ENCODE assay signal across 8 cellular contexts in the genomic region with DNA sequence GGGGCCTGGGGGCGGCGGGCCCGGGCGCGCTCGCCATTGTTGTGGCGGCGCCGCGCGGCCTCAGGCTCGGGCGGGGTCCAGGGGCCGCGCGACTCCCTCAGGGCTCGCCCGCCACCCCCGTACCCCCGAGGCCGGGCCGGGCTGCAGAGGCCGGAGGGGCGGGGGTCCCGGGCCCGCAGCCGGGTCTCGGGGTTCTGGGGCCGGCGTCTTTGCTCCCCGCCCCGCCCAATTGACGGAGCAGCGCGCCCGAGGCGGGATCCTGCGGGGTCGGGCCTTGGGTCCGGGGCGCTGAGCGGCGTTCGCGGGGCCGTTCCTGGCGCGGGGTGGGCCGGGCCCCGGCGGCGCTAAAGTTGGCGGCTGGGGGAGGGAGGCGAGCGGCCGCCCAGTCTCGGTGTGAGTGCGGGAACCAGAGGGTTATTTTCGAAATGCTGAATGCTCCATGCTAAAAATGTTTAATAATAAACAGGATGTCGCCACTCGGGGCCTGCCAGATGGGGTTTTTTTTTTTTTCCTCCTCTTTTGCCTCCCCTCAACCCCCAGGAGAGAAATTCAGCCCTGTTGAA. TPM values are rescaled to one million over a fixed set of nuclear protein-coding genes. Genes with fewer than 3 reads are reported as not detected.
DNase-seq lines count a peak whose midpoint lies in the region; ATAC-seq and TF ChIP-seq lines count a peak whose summit lies in the region.

No MANE protein-coding gene starts in this region.

- peaks cover 24% of the 10 kb centered on the region for H3K36me3 Mint-ChIP-seq in activated naive CD8-positive, alpha-beta T cell treated with anti-CD3 and anti-CD28 coated beads for 36 hours

- peaks cover 0 to 41% (median 31%) of the 10 kb centered on the region in 4 donors for H3K4me1 ChIP-seq in Peyer's patch
- peaks cover 8 to 57% (median 48%) of the 10 kb centered on the region in 12 donors for H3K4me1 ChIP-seq in heart left ventricle
- H3K4me1 ChIP-seq in prostate gland (replicated peaks): peaks cover 27% of the 10 kb centered on the region

- 0 to 1% (median 0%) methylated on average over 16 to 61 of the region's 61 CpGs for whole genome bisulfite sequencing in heart left ventricle, 4 donors
- WGBS in prostate gland: under 1% methylated on average over 37 of the region's 61 CpGs

- intact Hi-C loops in heart left ventricle (cut with DNase I): loop anchor here in 6 of 10 donors (5.0 to 10.0 kb wide), 4 partner anchors 38 to 83 kb away; no protein-coding TSS in a partner anchor
- intact Hi-C loops in prostate gland (cut with DNase I): loop anchor here (5.0 kb wide), 1 partner anchor 83 kb away; no protein-coding TSS in a partner anchor

- no peaks in the 10 kb centered on the region for H3K9me3 ChIP-seq in Peyer's patch
- no peaks in the 10 kb centered on the region for H3K9me3 ChIP-seq in heart left ventricle
- H3K9me3 ChIP-seq in prostate gland: no peaks in the 10 kb centered on the region

- H3K27ac ChIP-seq in Peyer's patch (peak overlapping the region; percentile 96 to 99 (median 97)), heart left ventricle (peak overlapping the region; percentile 91 to 99 (median 96)), prostate gland (peak overlapping the region; percentile 94 to 97)

- TF ChIP-seq POLR2A in Peyer's patch (IDR thresholded peaks at IDR 0.05): no peak
- no peak for TF ChIP-seq POLR2A in heart left ventricle (IDR thresholded peaks at IDR 0.05)
- TF ChIP-seq POLR2A in prostate gland (IDR thresholded peaks at IDR 0.05): no peak

- ATAC-seq in HG02642 (IDR thresholded peaks at IDR 0.05; ENCODE audit: poor library complexity, unreplicated experiment) (peak; percentile 40), heart left ventricle (peak in 3 of 4 donors; percentile 45 to 56 (median 51))

- TF ChIP-seq CTCF in GM13977 (IDR thresholded peaks at IDR 0.05; ENCODE audit: extremely low read depth, insufficient read depth, missing control alignments) (no peak), Peyer's patch (IDR thresholded peaks at IDR 0.05) (no peak), heart left ventricle (IDR thresholded peaks at IDR 0.05) (peak in 1 of 12 donors; percentile 7), prostate gland (IDR thresholded peaks at IDR 0.05) (no peak)

- no peaks in the 10 kb centered on the region for H3K27me3 Mint-ChIP-seq in activated naive CD8-positive, alpha-beta T cell treated with anti-CD3 and anti-CD28 coated beads for 36 hours

- peak overlapping the region; percentile 95 for H3K27ac Mint-ChIP-seq in activated naive CD8-positive, alpha-beta T cell treated with anti-CD3 and anti-CD28 coated beads for 36 hours

- peak; percentile 68 for DNase-seq in GM13977 (ENCODE audit: low spot score)
- peak; percentile 52 to 73 (median 72) for DNase-seq in Peyer's patch
- DNase-seq in activated naive CD8-positive, alpha-beta T cell treated with anti-CD3 and anti-CD28 coated beads for 36 hours: peak; percentile 75
- DNase-seq in heart left ventricle: peak; percentile 60 to 77 (median 67)
- no peak for DNase-seq in prostate gland (ENCODE audit: low spot score)
- no peak for DNase-seq in inferior parietal cortex (ENCODE audit: extremely low spot score)
- no peak for DNase-seq in NCI-H2029 (lab: John Stamatoyannopoulos, UW)

- no peaks in the 10 kb centered on the region for H3K27me3 ChIP-seq in Peyer's patch
- H3K27me3 ChIP-seq in heart left ventricle: no peaks in the 10 kb centered on the region
- H3K27me3 ChIP-seq in prostate gland (replicated peaks; ENCODE audit: insufficient read depth): no peaks in the 10 kb centered on the region

- peaks cover 45% of the 10 kb centered on the region for H3K4me1 Mint-ChIP-seq in activated naive CD8-positive, alpha-beta T cell treated with anti-CD3 and anti-CD28 coated beads for 36 hours

- in situ Hi-C loops in GM13977 (cut with MboI; ENCODE audit: low pct_unique_long_range_greater_than_20kb, low sequenced_read_pairs, unreplicated experiment): no loop called here

- no peaks in the 10 kb centered on the region for H3K9me3 Mint-ChIP-seq in activated naive CD8-positive, alpha-beta T cell treated with anti-CD3 and anti-CD28 coated beads for 36 hours

- peak overlapping the region; percentile 88 for H3K4me3 Mint-ChIP-seq in activated naive CD8-positive, alpha-beta T cell treated with anti-CD3 and anti-CD28 coated beads for 36 hours

- H3K4me3 ChIP-seq in Peyer's patch (peak overlapping the region; percentile 79 to 94 (median 86)), heart left ventricle (peak overlapping the region; percentile 58 to 96 (median 80)), prostate gland (peak overlapping the region; percentile 75 to 79)

- no peaks in the 10 kb centered on the region for H3K36me3 ChIP-seq in Peyer's patch
- H3K36me3 ChIP-seq in heart left ventricle: no peaks in the 10 kb centered on the region
- no peaks in the 10 kb centered on the region for H3K36me3 ChIP-seq in prostate gland

RNA-seq across cellular contexts. Expression of gene PRRC2B, which starts 0.7 kb away (rescaled TPM):
- total RNA-seq in Peyer's patch (100 to 1,000 TPM; 109 to 174 (median 149) TPM), heart left ventricle (100 to 1,000 TPM in 8 of 9 donors, 10 to 100 TPM in 1; 88.2 to 193 (median 126) TPM), prostate gland (100 to 1,000 TPM in 1 of 2 donors, 10 to 100 TPM in 1; 94.7 to 197 TPM)
- total RNA-seq in activated naive CD8-positive, alpha-beta T cell treated with anti-CD3 and anti-CD28 coated beads for 36 hours: 100 to 1,000 TPM; 128 to 135 TPM
- 10 to 100 TPM; 59.9 to 71.2 TPM for polyA plus RNA-seq in heart left ventricle

Comparison
In these comparisons a context has a peak if more than half of its experiments do, and no peak if none do; other contexts are left out.
1. DNase-seq: peak in GM13977 (single experiment), Peyer's patch (3 of 3), activated naive CD8-positive, alpha-beta T cell treated with anti-CD3 and anti-CD28 coated beads for 36 hours (single experiment) and heart left ventricle (5 of 5); none in prostate gland (single experiment), inferior parietal cortex (single experiment) and NCI-H2029 (single experiment).
2. Peak in every context shown above with its lines, with median percentiles within 50 percentile points of each other: H3K27ac ChIP-seq and H3K4me3 ChIP-seq.